In genomic region chr12:42625611-42626010, GRCh38 we compare ENCODE assay signal across 19 cellular contexts. TPM values are rescaled to one million over a fixed set of nuclear protein-coding genes. Genes with fewer than 3 reads are reported as not detected.
DNase-seq lines count a peak whose midpoint lies in the region; ATAC-seq and TF ChIP-seq lines count a peak whose summit lies in the region.
"Had no signal": no experiment of that assay in that cellular context is flagged by ENCODE, and none has a peak within 500 bp of the region (broad histone marks: within the 10 kb centered on the region; RNA-seq: fewer than 3 reads in every experiment).

No MANE protein-coding gene starts in this region.

- H3K9ac ChIP-seq in PC-3 (ENCODE audit: low read length), result no peak overlapping the region

- no peaks in the 10 kb centered on the region for H3K27me3 ChIP-seq in PC-3 (ENCODE audit: low read length)
- H3K27me3 ChIP-seq: MG63, Peyer's patch had no signal

- intact Hi-C loops in PC-3 (cut with micrococcal nuclease), result no loop called here

- no peak for TF ChIP-seq RAD21 in Ishikawa (IDR thresholded peaks at IDR 0.05; ENCODE audit: low read depth)

- TF ChIP-seq CTCF in PC-3 (conservative IDR thresholded peaks at IDR 0.05; ENCODE audit: low read depth, low read length), result no peak

- no peaks in the 10 kb centered on the region for H3K4me1 Mint-ChIP-seq in activated naive CD8-positive, alpha-beta T cell treated with anti-CD3 and anti-CD28 coated beads, Interleukin-2, amount 50 U/mL, for 24 hours
- H3K4me1 Mint-ChIP-seq: IgD-negative memory B cell had no signal

- DNase-seq in NCI-H1105 treated with DMSO at 0.1 percent for 48 hours (lab: John Stamatoyannopoulos, UW) (peak; percentile 14), NCI-H1105 (lab: John Stamatoyannopoulos, UW) (no peak), PC-3 (peak; percentile 51), hepatic stellate cell (ENCODE audit: low spot score) (peak; percentile 16), mesenteric fat pad (ENCODE audit: low spot score) (no peak)
- DNase-seq in activated naive CD8-positive, alpha-beta T cell treated with anti-CD3 and anti-CD28 coated beads, Interleukin-2, amount 50 U/mL, for 24 hours, result no peak
- DNase-seq: 8988T, DMS 273 treated with DMSO at 0.1 percent for 48 hours, HCEC 1CT, MG63, NCI-H1092 treated with DMSO at 0.1 percent for 48 hours, NCI-H187, NCI-H510A, Peyer's patch, SHP77 had no signal

- H3K4me3 ChIP-seq in PC-3 (ENCODE audit: low read length), result no peak overlapping the region
- H3K4me3 ChIP-seq: MG63, Peyer's patch had no signal

- no peaks in the 10 kb centered on the region for H4K20me1 ChIP-seq in PC-3 (ENCODE audit: low read length)

- no peak overlapping the region for H3K27ac Mint-ChIP-seq in activated naive CD8-positive, alpha-beta T cell treated with anti-CD3 and anti-CD28 coated beads, Interleukin-2, amount 50 U/mL, for 24 hours
- H3K27ac Mint-ChIP-seq: IgD-negative memory B cell had no signal

- no peak for TF ChIP-seq EP300 in Ishikawa (IDR thresholded peaks at IDR 0.05; ENCODE audit: borderline replicate concordance)

- no peaks in the 10 kb centered on the region for H3K36me3 ChIP-seq in PC-3 (ENCODE audit: low read depth, low read length)
- H3K36me3 ChIP-seq: MG63, Peyer's patch had no signal

- H3K9me2 ChIP-seq in PC-3 (replicated peaks; ENCODE audit: low read length), result no peaks in the 10 kb centered on the region

- no peaks in the 10 kb centered on the region for H3K9me3 Mint-ChIP-seq in activated naive CD8-positive, alpha-beta T cell treated with anti-CD3 and anti-CD28 coated beads, Interleukin-2, amount 50 U/mL, for 24 hours

- H3K9me3 ChIP-seq in PC-3 (ENCODE audit: low read length), result no peaks in the 10 kb centered on the region
- H3K9me3 ChIP-seq: MG63, Peyer's patch had no signal

- CTCF ChIA-PET in PC-3 (lab: Charles Lee), result no interaction called here

- no TSS peak for BruUV-seq in PC-3 (replicated peaks; lab: Mats Ljungman, UMichigan)

- H3K36me3 Mint-ChIP-seq in activated naive CD8-positive, alpha-beta T cell treated with anti-CD3 and anti-CD28 coated beads, Interleukin-2, amount 50 U/mL, for 24 hours (ENCODE audit: low read depth), result no peaks in the 10 kb centered on the region
- H3K36me3 Mint-ChIP-seq: IgD-negative memory B cell had no signal

- no peak overlapping the region for H2AFZ ChIP-seq in PC-3 (ENCODE audit: low read length)

- POLR2A ChIA-PET in PC-3 (lab: Charles Lee; ENCODE audit: unreplicated experiment), result no interaction called here

- H3K4me1 ChIP-seq in PC-3 (ENCODE audit: insufficient read depth, low read length), result no peaks in the 10 kb centered on the region
- H3K4me1 ChIP-seq: Peyer's patch had no signal

- H3K27me3 Mint-ChIP-seq in activated naive CD8-positive, alpha-beta T cell treated with anti-CD3 and anti-CD28 coated beads, Interleukin-2, amount 50 U/mL, for 24 hours, result no peaks in the 10 kb centered on the region
- H3K27me3 Mint-ChIP-seq: IgD-negative memory B cell had no signal

- H3K27ac ChIP-seq in PC-3 (ENCODE audit: low read length), result no peak overlapping the region
- H3K27ac ChIP-seq: C4-2B, Peyer's patch had no signal

- ATAC-seq in PC-3, result no peak; the same call in 1 of the 2 replicates
- no peak for ATAC-seq in activated naive CD8-positive, alpha-beta T cell treated with anti-CD3 and anti-CD28 coated beads, Interleukin-2, amount 50 U/mL, for 24 hours
- ATAC-seq in HG03571 (IDR thresholded peaks at IDR 0.05; ENCODE audit: unreplicated experiment), result no peak

- H3K4me2 ChIP-seq in PC-3 (ENCODE audit: low read length), result no peak overlapping the region

- H3K4me3 Mint-ChIP-seq in activated naive CD8-positive, alpha-beta T cell treated with anti-CD3 and anti-CD28 coated beads, Interleukin-2, amount 50 U/mL, for 24 hours, result no peak overlapping the region
- H3K4me3 Mint-ChIP-seq: IgD-negative memory B cell had no signal

- no peaks in the 10 kb centered on the region for H3F3A ChIP-seq in PC-3 (ENCODE audit: low read length, unreplicated experiment)

- H3K79me2 ChIP-seq in PC-3 (ENCODE audit: low read length), result no peaks in the 10 kb centered on the region

TF ChIP-seq in Ishikawa, 13 proteins besides CTCF, POLR2A, EP300 and RAD21:
- TF ChIP-seq NFIC (IDR thresholded peaks at IDR 0.05) (0 out of 2 replicates have a peak, but pooled peaks have one; percentile 25), CREB1 (IDR thresholded peaks at IDR 0.05; ENCODE audit: low read depth) (no peak)
TF ChIP-seq in Ishikawa: peak in this region for 1.

RNA-seq across cellular contexts. Expression of gene PRICKLE1, which starts 36.1 kb away (rescaled TPM):
- total RNA-seq in PC-3 (2014; rRNA removed), result 16.2 and 17.2 TPM in 2 replicates
- total RNA-seq in mesenteric fat pad, result 12.3 TPM

Comparison
In these comparisons a context has a peak if more than half of its experiments do, and no peak if none do; other contexts are left out.
1. DNase-seq: peak in NCI-H1105 treated with DMSO at 0.1 percent for 48 hours (single experiment), PC-3 (single experiment) and hepatic stellate cell (single experiment); none in NCI-H1105 (single experiment), activated naive CD8-positive, alpha-beta T cell treated with anti-CD3 and anti-CD28 coated beads, Interleukin-2, amount 50 U/mL, for 24 hours (single experiment) and mesenteric fat pad (single experiment).